ENCODE assay signal across 8 cellular contexts in the genomic region with DNA sequence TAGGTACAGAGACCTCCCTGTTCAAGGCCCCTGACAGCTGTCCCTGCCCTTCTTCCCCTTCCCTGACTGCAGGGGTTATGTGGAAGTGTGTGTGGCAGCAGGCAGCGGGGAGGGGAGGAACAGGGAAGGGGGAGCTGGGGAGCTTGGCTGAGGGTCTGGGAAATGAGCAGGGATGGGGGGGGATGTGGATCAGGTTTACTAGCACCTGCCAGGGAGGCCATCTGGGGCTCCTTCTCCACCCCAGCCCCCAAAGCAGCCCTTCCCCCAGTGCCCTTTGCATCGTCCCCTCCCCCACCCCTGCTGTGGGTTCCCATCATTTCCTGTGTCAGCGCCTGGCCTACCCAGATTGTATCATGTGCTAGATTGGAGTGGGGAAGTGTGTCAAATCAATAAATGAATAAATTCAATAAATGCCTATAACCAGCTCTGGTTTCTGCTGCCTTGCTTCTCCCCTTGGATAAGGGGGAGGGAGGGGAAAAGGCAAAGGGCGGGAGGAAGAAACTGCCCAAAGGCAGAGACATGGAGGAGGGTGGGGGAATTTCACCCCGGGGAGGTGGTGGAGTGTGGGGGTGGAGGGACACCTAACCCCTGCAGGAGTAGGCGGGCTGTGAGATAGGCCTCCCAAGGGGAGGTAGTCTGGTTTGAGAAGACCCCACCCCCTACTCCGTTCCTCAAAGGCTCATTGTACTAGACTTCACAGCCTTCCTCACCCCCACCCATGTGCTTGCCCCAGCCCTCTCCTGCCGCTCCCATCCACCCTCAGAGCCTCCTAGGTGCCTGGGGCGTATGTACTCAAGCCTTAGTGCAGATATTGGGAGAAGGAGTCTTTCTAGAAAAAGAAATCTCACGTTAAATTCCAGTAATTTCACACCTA. TPM values are rescaled to one million over a fixed set of nuclear protein-coding genes. Genes with fewer than 3 reads are reported as not detected.
DNase-seq lines count a peak whose midpoint lies in the region; ATAC-seq and TF ChIP-seq lines count a peak whose summit lies in the region.

No MANE protein-coding gene starts in this region.

- no peaks in the 10 kb centered on the region for H3K36me3 ChIP-seq in Caco-2 (ENCODE audit: control insufficient read depth, insufficient read depth, low read length)
- no peaks in the 10 kb centered on the region for H3K36me3 ChIP-seq in ectodermal cell (ENCODE audit: control insufficient read depth, insufficient read depth, low read length)
- no peaks in the 10 kb centered on the region for H3K36me3 ChIP-seq in parathyroid adenoma (ENCODE audit: control insufficient read depth, insufficient read depth, low read length)

- peak overlapping the region; percentile 89 for H3K27ac Mint-ChIP-seq in Caco-2 (ENCODE audit: unreplicated experiment)

- H3K4me1 ChIP-seq in Caco-2 (peaks cover 9% of the 10 kb centered on the region), ectodermal cell (ENCODE audit: control insufficient read depth, insufficient read depth, low read length) (peaks cover 29% of the 10 kb centered on the region), parathyroid adenoma (peaks cover 3% of the 10 kb centered on the region)

- H3K9me3 Mint-ChIP-seq in Caco-2 (ENCODE audit: unreplicated experiment) = no peaks in the 10 kb centered on the region

- POLR2A ChIA-PET in Caco-2 (lab: Charles Lee) = interaction anchor here (0.7 kb wide), 1 partner anchor 80 kb away, joined by 17 read pairs; no protein-coding TSS in a partner anchor

- ATAC-seq in HG02981 (IDR thresholded peaks at IDR 0.05; ENCODE audit: unreplicated experiment) (peak; percentile 56), HG02840 (IDR thresholded peaks at IDR 0.05; ENCODE audit: low FRiP score, unreplicated experiment) (no peak)

- no peak for TF ChIP-seq CTCF in Caco-2 (IDR thresholded peaks at IDR 0.05; ENCODE audit: insufficient read depth in 1 of 2, low read depth in 1 of 2, low read length in 1 of 2, severe bottlenecking in 1 of 2, unreplicated experiment in 1 of 2)
- no peak for TF ChIP-seq CTCF in parathyroid adenoma (IDR thresholded peaks at IDR 0.05)

- H3K4me3 ChIP-seq in Caco-2 (ENCODE audit: low read depth, low read length) = peak overlapping the region; percentile 27
- no peak overlapping the region for H3K4me3 ChIP-seq in ectodermal cell (ENCODE audit: insufficient read depth, low read depth, low read length)
- H3K4me3 ChIP-seq in parathyroid adenoma (ENCODE audit: low read depth, low read length) = no peak overlapping the region

- H3K4me1 Mint-ChIP-seq in Caco-2 (ENCODE audit: low read depth, unreplicated experiment) = peaks cover 13% of the 10 kb centered on the region

- no peaks in the 10 kb centered on the region for H3K27me3 ChIP-seq in Caco-2 (replicated peaks; ENCODE audit: control insufficient read depth, insufficient read depth, low read length)
- H3K27me3 ChIP-seq in ectodermal cell (ENCODE audit: control insufficient read depth, insufficient read depth, low read length, poor library complexity, severe bottlenecking) = peaks cover 26% of the 10 kb centered on the region
- H3K27me3 ChIP-seq in parathyroid adenoma (ENCODE audit: control insufficient read depth, insufficient read depth, low read length) = no peaks in the 10 kb centered on the region

- CTCF ChIA-PET in Caco-2 (lab: Charles Lee) = interaction anchor here (1.2 kb wide), 1 partner anchor 9 kb away, joined by 3 read pairs; no protein-coding TSS in a partner anchor

- H3K36me3 Mint-ChIP-seq in Caco-2 (ENCODE audit: insufficient read depth, unreplicated experiment) = peaks cover 6% of the 10 kb centered on the region

- H2AFZ ChIP-seq in parathyroid adenoma = peak overlapping the region; percentile 76

- no peak overlapping the region for H3K9ac ChIP-seq in parathyroid adenoma

- H3K4me3 Mint-ChIP-seq in Caco-2 (ENCODE audit: unreplicated experiment) = peak overlapping the region; percentile 78

- no peaks in the 10 kb centered on the region for H3K79me2 ChIP-seq in parathyroid adenoma

- H3K27me3 Mint-ChIP-seq in Caco-2 (ENCODE audit: insufficient read depth, unreplicated experiment) = no peaks in the 10 kb centered on the region

- no peak overlapping the region for H3K4me2 ChIP-seq in parathyroid adenoma (ENCODE audit: low read length)

- no peaks in the 10 kb centered on the region for H3K9me3 ChIP-seq in Caco-2
- no peaks in the 10 kb centered on the region for H3K9me3 ChIP-seq in ectodermal cell (ENCODE audit: control insufficient read depth, low read length)
- no peaks in the 10 kb centered on the region for H3K9me3 ChIP-seq in parathyroid adenoma (ENCODE audit: control insufficient read depth, low read length)

- BruUV-seq in Caco-2 (replicated peaks; lab: Mats Ljungman, UMichigan) = no TSS peak

- H3K27ac ChIP-seq in ectodermal cell (ENCODE audit: insufficient read depth, low read depth, low read length, poor library complexity, severe bottlenecking) (peak overlapping the region; percentile 44), parathyroid adenoma (peak overlapping the region; percentile 7)

- intact Hi-C loops in Caco-2 (cut with micrococcal nuclease; ENCODE audit: unreplicated experiment) = no loop called here

- WGBS in ectodermal cell, 2 experiments = 4 to 5% methylated on average over 4 to 6 of the region's 10 CpGs

- DNase-seq in Caco-2 (peak; percentile 75 to 86), UCSD-AML1 (lab: John Stamatoyannopoulos, UW; ENCODE audit: unreplicated experiment) (peak; percentile 75), EL (no peak), cerebellum (ENCODE audit: low spot score) (no peak)

RNA-seq across cellular contexts. Expression of a gene that starts 3.2 kb away (rescaled TPM):
- total RNA-seq in Caco-2 (2022) = 1.5 TPM in 1 of 2 replicates, not detected in the other
- polyA plus RNA-seq in ectodermal cell (2013, experiment 1 of 4) = not detected
- polyA plus RNA-seq in ectodermal cell (2013, experiment 2 of 4) = not detected
- not detected for polyA plus RNA-seq in ectodermal cell (2013, experiment 3 of 4)
- not detected for polyA plus RNA-seq in ectodermal cell (2013, experiment 4 of 4)
- not detected for total RNA-seq in cerebellum

RNA-seq across cellular contexts. Expression of a gene that starts 7.7 kb away (rescaled TPM):
- total RNA-seq in Caco-2 (2022) (13.7 and 17.4 TPM in 2 replicates), cerebellum (6.1 TPM)
- 8.9 TPM for polyA plus RNA-seq in ectodermal cell (2013, experiment 1 of 4)
- 9.2 TPM for polyA plus RNA-seq in ectodermal cell (2013, experiment 2 of 4)
- 7.5 TPM for polyA plus RNA-seq in ectodermal cell (2013, experiment 3 of 4)
- polyA plus RNA-seq in ectodermal cell (2013, experiment 4 of 4) = 8.1 TPM

RNA-seq across cellular contexts. Expression of a gene that starts 8.0 kb away (rescaled TPM):
- total RNA-seq in Caco-2 (2022) (5.1 and 9.6 TPM in 2 replicates), cerebellum (0.64 TPM)
- not detected for polyA plus RNA-seq in ectodermal cell (2013, experiment 1 of 4)
- polyA plus RNA-seq in ectodermal cell (2013, experiment 2 of 4) = not detected
- polyA plus RNA-seq in ectodermal cell (2013, experiment 3 of 4) = not detected
- not detected for polyA plus RNA-seq in ectodermal cell (2013, experiment 4 of 4)

RNA-seq across cellular contexts. Expression of a gene that starts 15.0 kb away (rescaled TPM):
- 44.1 and 55.4 TPM in 2 replicates for total RNA-seq in Caco-2 (2022)
- polyA plus RNA-seq in ectodermal cell (2013, experiment 1 of 4) = 41.2 TPM
- 49.3 TPM for polyA plus RNA-seq in ectodermal cell (2013, experiment 2 of 4)
- 34.4 TPM for polyA plus RNA-seq in ectodermal cell (2013, experiment 3 of 4)
- 43.7 TPM for polyA plus RNA-seq in ectodermal cell (2013, experiment 4 of 4)
- total RNA-seq in cerebellum = 27.3 TPM

RNA-seq across cellular contexts. Expression of a gene that starts 35.2 kb away (rescaled TPM):
- 88.0 and 89.0 TPM in 2 replicates for total RNA-seq in Caco-2 (2022)
- 82.2 TPM for polyA plus RNA-seq in ectodermal cell (2013, experiment 1 of 4)
- 78.4 TPM for polyA plus RNA-seq in ectodermal cell (2013, experiment 2 of 4)
- polyA plus RNA-seq in ectodermal cell (2013, experiment 3 of 4) = 53.2 TPM
- polyA plus RNA-seq in ectodermal cell (2013, experiment 4 of 4) = 59.1 TPM
- 50.1 TPM for total RNA-seq in cerebellum

Comparison
In these comparisons a context has a peak if more than half of its experiments do, and no peak if none do; other contexts are left out.
1. DNase-seq: peak in Caco-2 (2 of 2) and UCSD-AML1 (single experiment); none in EL (single experiment) and cerebellum (single experiment).